8 cellular contexts compared by ENCODE assay signal in genomic region chr5:16552666-16553343, GRCh38.
A peak's percentile ranks its signal among the peaks of the same experiment; 100 is the strongest.
DNase-seq lines count a peak whose midpoint lies in the region; ATAC-seq and TF ChIP-seq lines count a peak whose summit lies in the region.

No MANE protein-coding gene starts in this region.

- no peaks in the 10 kb centered on the region for H3K9me3 Mint-ChIP-seq in activated CD4-positive, alpha-beta memory T cell treated with anti-CD3 and anti-CD28 coated beads, Interleukin-2, amount 10 ng/mL, durations not matched to agents 7 days and 5 days
- H3K9me3 Mint-ChIP-seq in endodermal cell = no peaks in the 10 kb centered on the region

- no peaks in the 10 kb centered on the region for H3K27me3 Mint-ChIP-seq in activated CD4-positive, alpha-beta memory T cell treated with anti-CD3 and anti-CD28 coated beads, Interleukin-2, amount 10 ng/mL, durations not matched to agents 7 days and 5 days
- peaks cover 4% of the 10 kb centered on the region for H3K27me3 Mint-ChIP-seq in endodermal cell (ENCODE audit: insufficient read depth)

- H3K9me3 ChIP-seq in endodermal cell (ENCODE audit: control insufficient read depth, low read length) (no peaks in the 10 kb centered on the region), mucosa of descending colon (no peaks in the 10 kb centered on the region)

- ATAC-seq in GM18868 (IDR thresholded peaks at IDR 0.05; ENCODE audit: unreplicated experiment) = peak; percentile 87
- ATAC-seq in HG03039 (IDR thresholded peaks at IDR 0.05; ENCODE audit: unreplicated experiment) = peak; percentile 88
- peak; percentile 92 for ATAC-seq in mucosa of descending colon
- ATAC-seq in stimulated activated naive CD8-positive, alpha-beta T cell treated with anti-CD3 and anti-CD28 coated beads, Interleukin-15, Interleukin-2, amounts not matched to agents 100 U/mL and 50 U/mL, for 24 hours = peak; percentile 80

- 0 to 44% methylated on average over 1 to 7 of the region's 7 CpGs for WGBS in endodermal cell (ENCODE audit: insufficient coverage in 1 of 2, insufficient read length in 1 of 2), 2 experiments

- no peaks in the 10 kb centered on the region for H3K36me3 Mint-ChIP-seq in activated CD4-positive, alpha-beta memory T cell treated with anti-CD3 and anti-CD28 coated beads, Interleukin-2, amount 10 ng/mL, durations not matched to agents 7 days and 5 days (ENCODE audit: low read depth)
- H3K36me3 Mint-ChIP-seq in endodermal cell (ENCODE audit: low read depth) = no peaks in the 10 kb centered on the region

- intact Hi-C loops in mucosa of descending colon (cut with DNase I, micrococcal nuclease) = no loop called here

- H3K4me1 Mint-ChIP-seq in activated CD4-positive, alpha-beta memory T cell treated with anti-CD3 and anti-CD28 coated beads, Interleukin-2, amount 10 ng/mL, durations not matched to agents 7 days and 5 days = no peaks in the 10 kb centered on the region
- H3K4me1 Mint-ChIP-seq in endodermal cell = peaks cover 3% of the 10 kb centered on the region

- peak; percentile 82 for DNase-seq in AG20443 (ENCODE audit: low spot score)
- peak; percentile 9 for DNase-seq in NCI-H510A (lab: John Stamatoyannopoulos, UW)
- DNase-seq in activated CD4-positive, alpha-beta memory T cell treated with anti-CD3 and anti-CD28 coated beads, Interleukin-2, amount 10 ng/mL, durations not matched to agents 7 days and 5 days = peak; percentile 49
- DNase-seq in endodermal cell = peak; percentile 95
- DNase-seq in mucosa of descending colon = peak; percentile 66 to 95 (median 87)
- peak; percentile 71 for DNase-seq in stimulated activated naive CD8-positive, alpha-beta T cell treated with anti-CD3 and anti-CD28 coated beads, Interleukin-15, Interleukin-2, amounts not matched to agents 100 U/mL and 50 U/mL, for 24 hours

- POLR2A ChIA-PET in activated CD4-positive, alpha-beta memory T cell treated with anti-CD3 and anti-CD28 coated beads, Interleukin-2, amount 10 ng/mL, durations not matched to agents 7 days and 5 days (lab: Charles Lee) = no interaction called here

- no peak overlapping the region for H3K4me3 Mint-ChIP-seq in activated CD4-positive, alpha-beta memory T cell treated with anti-CD3 and anti-CD28 coated beads, Interleukin-2, amount 10 ng/mL, durations not matched to agents 7 days and 5 days
- no peak overlapping the region for H3K4me3 Mint-ChIP-seq in endodermal cell

- H3K27me3 ChIP-seq in endodermal cell (ENCODE audit: control insufficient read depth, insufficient read depth, low read length, poor library complexity, severe bottlenecking) = no peaks in the 10 kb centered on the region

- no peak overlapping the region for H3K27ac ChIP-seq in endodermal cell (ENCODE audit: low read depth, low read length)

- TF ChIP-seq CTCF in endodermal cell (conservative IDR thresholded peaks at IDR 0.05) = peak; percentile 96
- TF ChIP-seq CTCF in mucosa of descending colon (IDR thresholded peaks at IDR 0.05) = peak; percentile 59

- no peaks in the 10 kb centered on the region for H3K36me3 ChIP-seq in endodermal cell (ENCODE audit: control insufficient read depth, insufficient read depth, low read length)
- no peaks in the 10 kb centered on the region for H3K36me3 ChIP-seq in mucosa of descending colon (ENCODE audit: low read depth)

- no peaks in the 10 kb centered on the region for H3K4me1 ChIP-seq in endodermal cell (ENCODE audit: control insufficient read depth, insufficient read depth, low read length)
- peaks cover 10% of the 10 kb centered on the region for H3K4me1 ChIP-seq in mucosa of descending colon (ENCODE audit: low read depth)

- no peak overlapping the region for H3K9ac ChIP-seq in endodermal cell (ENCODE audit: extremely low read depth, low read length, poor library complexity, severe bottlenecking)

- CTCF ChIA-PET in activated CD4-positive, alpha-beta memory T cell treated with anti-CD3 and anti-CD28 coated beads, Interleukin-2, amount 10 ng/mL, durations not matched to agents 7 days and 5 days (lab: Charles Lee) = interaction anchor here (0.7 to 1.0 kb wide), 6 partner anchors 8 to 67 kb away, joined by 3 to 6 read pairs (median 3); no protein-coding TSS in a partner anchor

- no peak overlapping the region for H3K27ac Mint-ChIP-seq in activated CD4-positive, alpha-beta memory T cell treated with anti-CD3 and anti-CD28 coated beads, Interleukin-2, amount 10 ng/mL, durations not matched to agents 7 days and 5 days
- no peak overlapping the region for H3K27ac Mint-ChIP-seq in endodermal cell

- H3K4me3 ChIP-seq in endodermal cell (ENCODE audit: low read length) (no peak overlapping the region), mucosa of descending colon (no peak overlapping the region)

Comparison
In these comparisons a context has a peak if more than half of its experiments do, and no peak if none do; other contexts are left out.
1. DNase-seq: peak in every context shown above with its lines; median percentile 95 in endodermal cell; 87 in mucosa of descending colon; 82 in AG20443; 71 in stimulated activated naive CD8-positive, alpha-beta T cell treated with anti-CD3 and anti-CD28 coated beads, Interleukin-15, Interleukin-2, amounts not matched to agents 100 U/mL and 50 U/mL, for 24 hours; 49 in activated CD4-positive, alpha-beta memory T cell treated with anti-CD3 and anti-CD28 coated beads, Interleukin-2, amount 10 ng/mL, durations not matched to agents 7 days and 5 days; 9 in NCI-H510A.